1 cellular context compared by ENCODE assay signal in the genomic region with DNA sequence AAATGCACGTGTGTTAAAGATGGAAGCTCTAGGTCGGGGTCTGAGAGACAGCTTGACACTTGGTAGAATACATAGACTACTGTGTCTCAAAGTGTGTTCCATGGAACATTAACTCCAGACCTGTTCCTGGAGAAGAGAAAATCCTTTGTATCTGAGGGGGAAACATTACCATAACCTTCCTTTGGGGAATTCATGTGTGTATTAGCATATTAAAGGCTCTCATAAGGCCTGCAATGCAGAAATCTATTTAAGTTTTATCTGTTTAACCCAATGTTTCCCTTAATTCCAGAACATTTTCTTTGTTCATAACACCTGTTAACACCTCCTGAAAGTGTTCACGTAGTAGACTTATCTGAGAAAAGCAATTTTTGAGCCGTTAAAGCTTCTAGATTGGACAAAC.
TF ChIP-seq lines count a peak whose summit lies in the region.

No MANE protein-coding gene starts in this region.

TF ChIP-seq in K562, 482 proteins besides CTCF, POLR2A, EP300 and RAD21 (continued from another document):
- TF ChIP-seq ZNF239 (CRISPR knock-in tag; IDR thresholded peaks at IDR 0.05): peak; percentile 81
